In genomic region chr15:79427781-79428598, GRCh38 we compare ENCODE assay signal across 21 cellular contexts.
"Had no signal": no experiment of that assay in that cellular context is flagged by ENCODE, and none has a peak within 500 bp of the region (broad histone marks: within the 10 kb centered on the region; RNA-seq: fewer than 3 reads in every experiment).

No MANE protein-coding gene starts in this region.

- H3K4me2 ChIP-seq: PC-9 had no signal

- ATAC-seq: Right ventricle myocardium inferior, SK-N-SH treated with all-trans-retinoic acid at 6 μM for 48 hours had no signal

- DNase-seq: KBM-7; MV-4-11; NCI-H1048; NCI-H1105; NCI-H1436 treated with DMSO at 0.1 percent for 48 hours; NCI-H1694; NCI-H187 treated with DMSO at 0.1 percent for 48 hours; NCI-H2029 treated with DMSO at 0.1 percent for 48 hours; NCI-H2227 treated with DMSO at 0.1 percent for 48 hours; NCI-H524; NCI-H526 treated with DMSO at 0.1 percent for 48 hours; NCI-H748 treated with DMSO at 0.1 percent for 48 hours; NK-92 treated with Interleukin-12 subunit alpha and Interleukin-12 subunit beta, amount 100 ng/mL, for 24 hours; OCI-M1; PC-9; Peyer's patch; SHP77 treated with DMSO at 0.1 percent for 48 hours; SJCRH30; T-helper 1 cell had no signal

- H3K27me3 ChIP-seq: SJCRH30 had no signal

- H3K4me1 ChIP-seq: SJCRH30 had no signal

- H3K27ac ChIP-seq: PC-9, Peyer's patch, SJCRH30 had no signal

- H3K9me3 ChIP-seq: Peyer's patch, SJCRH30 had no signal

- H3K36me3 ChIP-seq: Peyer's patch, SJCRH30 had no signal

- H2AFZ ChIP-seq: PC-9 had no signal

- H3K4me3 ChIP-seq: PC-9, Peyer's patch, SJCRH30 had no signal
